In the genomic region with DNA sequence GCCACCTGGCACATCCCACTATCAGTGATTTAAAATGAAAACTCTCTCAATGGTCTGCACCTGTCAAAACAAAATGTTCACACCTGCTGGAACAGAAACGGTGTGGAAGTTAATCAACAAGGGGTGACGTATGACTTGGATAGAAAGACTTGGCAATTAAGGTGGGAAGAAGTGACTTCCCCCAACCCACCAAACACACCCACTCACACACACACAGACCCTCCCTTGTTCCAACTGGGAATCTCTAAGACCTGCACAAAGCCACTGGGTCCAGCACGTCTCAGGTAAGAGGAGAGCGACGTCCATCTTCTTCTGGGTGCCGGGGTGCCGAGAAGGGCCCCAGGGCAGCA, we compare ENCODE assay signal across 1 cellular context.
TF ChIP-seq lines count a peak whose summit lies in the region.

No MANE protein-coding gene starts in this region.

TF ChIP-seq in IMR-90, 13 proteins besides CTCF, POLR2A, EP300 and RAD21:
- no peak for TF ChIP-seq RCOR1 (IDR thresholded peaks at IDR 0.05; ENCODE audit: insufficient replicate concordance, low read length)
- TF ChIP-seq MAZ (IDR thresholded peaks at IDR 0.05; ENCODE audit: borderline replicate concordance, low read depth, low read length) = no peak
- TF ChIP-seq MAFK (IDR thresholded peaks at IDR 0.05; ENCODE audit: low read depth, low read length) = no peak
- no peak for TF ChIP-seq CEBPB (IDR thresholded peaks at IDR 0.05; ENCODE audit: low read depth, low read length)
- TF ChIP-seq MXI1 (IDR thresholded peaks at IDR 0.05; ENCODE audit: borderline replicate concordance, low read depth, low read length) = no peak
- TF ChIP-seq SMC3 (IDR thresholded peaks at IDR 0.05; ENCODE audit: low read depth, low read length) = no peak
- TF ChIP-seq BHLHE40 (IDR thresholded peaks at IDR 0.05; ENCODE audit: low read depth, low read length) = no peak
- TF ChIP-seq RFX5 (IDR thresholded peaks at IDR 0.05; ENCODE audit: low read depth, low read length) = no peak
- TF ChIP-seq, protein P1, sequence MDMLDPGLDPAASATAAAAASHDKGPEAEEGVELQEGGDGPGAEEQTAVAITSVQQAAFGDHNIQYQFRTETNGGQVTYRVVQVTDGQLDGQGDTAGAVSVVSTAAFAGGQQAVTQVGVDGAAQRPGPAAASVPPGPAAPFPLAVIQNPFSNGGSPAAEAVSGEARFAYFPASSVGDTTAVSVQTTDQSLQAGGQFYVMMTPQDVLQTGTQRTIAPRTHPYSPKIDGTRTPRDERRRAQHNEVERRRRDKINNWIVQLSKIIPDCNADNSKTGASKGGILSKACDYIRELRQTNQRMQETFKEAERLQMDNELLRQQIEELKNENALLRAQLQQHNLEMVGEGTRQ (IDR thresholded peaks at IDR 0.05; ENCODE audit: low read depth, low read length) = no peak
- TF ChIP-seq CHD1 (IDR thresholded peaks at IDR 0.05; ENCODE audit: low read depth, low read length) = no peak
- no peak for TF ChIP-seq NFE2L2 (IDR thresholded peaks at IDR 0.05; ENCODE audit: low read depth, low read length)
- no peak for TF ChIP-seq FOS (IDR thresholded peaks at IDR 0.05; ENCODE audit: low read depth, low read length)
- TF ChIP-seq, protein P2, sequence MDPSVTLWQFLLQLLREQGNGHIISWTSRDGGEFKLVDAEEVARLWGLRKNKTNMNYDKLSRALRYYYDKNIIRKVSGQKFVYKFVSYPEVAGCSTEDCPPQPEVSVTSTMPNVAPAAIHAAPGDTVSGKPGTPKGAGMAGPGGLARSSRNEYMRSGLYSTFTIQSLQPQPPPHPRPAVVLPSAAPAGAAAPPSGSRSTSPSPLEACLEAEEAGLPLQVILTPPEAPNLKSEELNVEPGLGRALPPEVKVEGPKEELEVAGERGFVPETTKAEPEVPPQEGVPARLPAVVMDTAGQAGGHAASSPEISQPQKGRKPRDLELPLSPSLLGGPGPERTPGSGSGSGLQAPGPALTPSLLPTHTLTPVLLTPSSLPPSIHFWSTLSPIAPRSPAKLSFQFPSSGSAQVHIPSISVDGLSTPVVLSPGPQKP (IDR thresholded peaks at IDR 0.05; ENCODE audit: borderline replicate concordance, low read depth, low read length) = no peak
TF ChIP-seq in IMR-90: peak in this region for 0.
